In genomic region chr2:114925296-114926255, GRCh38 we compare ENCODE assay signal across 22 cellular contexts.
"Had no signal": no experiment of that assay in that cellular context is flagged by ENCODE, and none has a peak within 500 bp of the region (broad histone marks: within the 10 kb centered on the region; RNA-seq: fewer than 3 reads in every experiment).

No MANE protein-coding gene starts in this region.

- H3K4me1 ChIP-seq: esophagus squamous epithelium, heart right ventricle, transverse colon had no signal

- H3K4me3 ChIP-seq: esophagus squamous epithelium, heart right ventricle, ovary, transverse colon had no signal

- H3K27me3 ChIP-seq: esophagus squamous epithelium, heart right ventricle, neutrophil, ovary, transverse colon had no signal

- H3K27ac ChIP-seq: epithelial cell of prostate, esophagus squamous epithelium, neutrophil, ovary, transverse colon had no signal

- DNase-seq: activated B cell treated with CpG ODN at 0.5 μM for 24 hours; activated CD4-positive, alpha-beta T cell treated with anti-CD3 and anti-CD28 coated beads, Interleukin-2, amount 50 U/mL, for 1 hour; activated CD8-positive, alpha-beta memory T cell treated with anti-CD3 and anti-CD28 coated beads, Interleukin-2, amount 10 ng/mL, durations not matched to agents 7 days and 5 days; activated CD8-positive, alpha-beta T cell treated with anti-CD3 and anti-CD28 coated beads, Interleukin-2, amount 10 ng/mL, durations not matched to agents 7 days and 5 days; activated naive CD8-positive, alpha-beta T cell treated with anti-CD3 and anti-CD28 coated beads, Interleukin-2, amount 50 U/mL, for 24 hours; activated T-cell treated with anti-CD3 and anti-CD28 coated beads, Interleukin-2, amount 50 U/mL, for 48 hours; amygdala; dermis blood vessel endothelial cell; effector CD4-positive, alpha-beta T cell; esophagus squamous epithelium; foreskin melanocyte; heart right ventricle; naive B cell; nephron progenitor cell; ovary; stimulated activated CD4-positive, alpha-beta T cell treated with anti-CD3 and anti-CD28 coated beads, Interleukin-15, amount 100 ng/mL, for 24 hours; stimulated activated CD4-positive, alpha-beta T cell treated with anti-CD3 and anti-CD28 coated beads, Interleukin-2, amount 100 ng/mL, for 24 hours; stimulated activated naive CD4-positive, alpha-beta T cell treated with Interleukin-2 at 50 U/mL for 16 hours; T-cell; transverse colon had no signal

- H3K9me3 ChIP-seq: neutrophil, ovary had no signal

- ATAC-seq: activated CD8-positive, alpha-beta memory T cell treated with anti-CD3 and anti-CD28 coated beads, Interleukin-2, amount 10 ng/mL, durations not matched to agents 7 days and 5 days; activated CD8-positive, alpha-beta T cell treated with anti-CD3 and anti-CD28 coated beads, Interleukin-2, amount 10 ng/mL, durations not matched to agents 7 days and 5 days; activated naive CD8-positive, alpha-beta T cell treated with anti-CD3 and anti-CD28 coated beads, Interleukin-2, amount 50 U/mL, for 24 hours; T-cell had no signal
